11 cellular contexts compared by ENCODE assay signal in genomic region chr6:10659697-10660348, GRCh38. TPM values are rescaled to one million over a fixed set of nuclear protein-coding genes. Genes with fewer than 3 reads are reported as not detected.
A peak's percentile ranks its signal among the peaks of the same experiment; 100 is the strongest.
DNase-seq lines count a peak whose midpoint lies in the region; ATAC-seq lines count a peak whose summit lies in the region.
"Had no signal": no experiment of that assay in that cellular context is flagged by ENCODE, and none has a peak within 500 bp of the region (broad histone marks: within the 10 kb centered on the region; RNA-seq: fewer than 3 reads in every experiment).

No MANE protein-coding gene starts in this region.

- H3K36me3 ChIP-seq in thymus (ENCODE audit: control insufficient read depth, insufficient read depth) = no peaks in the 10 kb centered on the region

- peak overlapping the region; percentile 26 for H3K4me3 Mint-ChIP-seq in activated CD4-positive, alpha-beta memory T cell treated with anti-CD3 and anti-CD28 coated beads, Interleukin-2, amount 10 ng/mL, durations not matched to agents 7 days and 5 days
- H3K4me3 Mint-ChIP-seq: T-helper 2 cell treated with Interferon-gamma antibody and Interleukin-4, amounts not matched to agents 5 μg/mL and 100 μg/mL, for 36 hours had no signal

- peaks cover 10% of the 10 kb centered on the region for H3K27me3 Mint-ChIP-seq in activated CD4-positive, alpha-beta memory T cell treated with anti-CD3 and anti-CD28 coated beads, Interleukin-2, amount 10 ng/mL, durations not matched to agents 7 days and 5 days

- H3K9me3 Mint-ChIP-seq in activated CD4-positive, alpha-beta memory T cell treated with anti-CD3 and anti-CD28 coated beads, Interleukin-2, amount 10 ng/mL, durations not matched to agents 7 days and 5 days = no peaks in the 10 kb centered on the region
- H3K9me3 Mint-ChIP-seq: CD8-positive, alpha-beta T cell; T-helper 2 cell treated with Interferon-gamma antibody and Interleukin-4, amounts not matched to agents 5 μg/mL and 100 μg/mL, for 36 hours had no signal

- H3K27me3 ChIP-seq in thymus (ENCODE audit: control insufficient read depth, insufficient read depth) = no peaks in the 10 kb centered on the region

- H3K27ac Mint-ChIP-seq in activated CD4-positive, alpha-beta memory T cell treated with anti-CD3 and anti-CD28 coated beads, Interleukin-2, amount 10 ng/mL, durations not matched to agents 7 days and 5 days = no peak overlapping the region
- H3K27ac Mint-ChIP-seq: CD8-positive, alpha-beta T cell; T-helper 2 cell treated with Interferon-gamma antibody and Interleukin-4, amounts not matched to agents 5 μg/mL and 100 μg/mL, for 36 hours had no signal

- H3K4me1 Mint-ChIP-seq in activated CD4-positive, alpha-beta memory T cell treated with anti-CD3 and anti-CD28 coated beads, Interleukin-2, amount 10 ng/mL, durations not matched to agents 7 days and 5 days = peaks cover 14% of the 10 kb centered on the region

- no peak for ATAC-seq in activated CD4-positive, CD25-positive, alpha-beta regulatory T cell treated with anti-CD3 and anti-CD28 coated beads, Interleukin-2, amount 50 U/mL, for 24 hours
- ATAC-seq in HG02642 (IDR thresholded peaks at IDR 0.05; ENCODE audit: poor library complexity, unreplicated experiment) = no peak
- ATAC-seq: CD8-positive, alpha-beta T cell had no signal

- H3K4me1 ChIP-seq in thymus (ENCODE audit: control insufficient read depth, insufficient read depth, low read length) = no peaks in the 10 kb centered on the region
- H3K4me1 ChIP-seq: parathyroid adenoma had no signal

- 85% methylated on average over 48 of the region's 48 CpGs for WGBS in thymus

- CTCF ChIA-PET in activated CD4-positive, alpha-beta memory T cell treated with anti-CD3 and anti-CD28 coated beads, Interleukin-2, amount 10 ng/mL, durations not matched to agents 7 days and 5 days (lab: Charles Lee) = no interaction called here

- no peaks in the 10 kb centered on the region for H3K9me3 ChIP-seq in thymus (ENCODE audit: control insufficient read depth)

- H3K4me3 ChIP-seq in thymus (ENCODE audit: low read length) = peak overlapping the region; percentile 12

- DNase-seq in activated gamma-delta T cell (lab: John Stamatoyannopoulos, UW) (peak; percentile 11), activated gamma-delta T cell treated with Interleukin-2 at 50 U/mL for 16 hours (no peak), islet precursor cell (peak; percentile 81), GOT3 (lab: John Stamatoyannopoulos, UW) (no peak)
- DNase-seq in activated CD4-positive, alpha-beta memory T cell treated with anti-CD3 and anti-CD28 coated beads, Interleukin-2, amount 10 ng/mL, durations not matched to agents 7 days and 5 days = peak; percentile 19
- DNase-seq: CD8-positive, alpha-beta T cell had no signal

- no peaks in the 10 kb centered on the region for H3K36me3 Mint-ChIP-seq in activated CD4-positive, alpha-beta memory T cell treated with anti-CD3 and anti-CD28 coated beads, Interleukin-2, amount 10 ng/mL, durations not matched to agents 7 days and 5 days (ENCODE audit: low read depth)
- H3K36me3 Mint-ChIP-seq: CD8-positive, alpha-beta T cell had no signal

- POLR2A ChIA-PET in activated CD4-positive, alpha-beta memory T cell treated with anti-CD3 and anti-CD28 coated beads, Interleukin-2, amount 10 ng/mL, durations not matched to agents 7 days and 5 days (lab: Charles Lee) = interaction anchor here (0.6 to 1.2 kb wide), 4 partner anchors 13 to 61 kb away, joined by 3 read pairs; partner anchors contain the start of genes C6orf52 and PAK1IP1

- H3K27ac ChIP-seq in thymus (ENCODE audit: low read depth) = no peak overlapping the region
- H3K27ac ChIP-seq: parathyroid adenoma had no signal

RNA-seq across cellular contexts. Expression of gene C6orf52, which starts 34.6 kb away (rescaled TPM):
- total RNA-seq in activated CD4-positive, alpha-beta memory T cell treated with anti-CD3 and anti-CD28 coated beads, Interleukin-2, amount 10 ng/mL, durations not matched to agents 7 days and 5 days = 1 to 10 TPM in 1 of 2 experiments, under 1 TPM in 1; 0.88 to 1.6 TPM
- polyA plus RNA-seq in thymus = 1.1 TPM
- total RNA-seq: CD8-positive, alpha-beta T cell had no signal

RNA-seq across cellular contexts. Expression of gene PAK1IP1, which starts 34.9 kb away (rescaled TPM):
- total RNA-seq in activated CD4-positive, alpha-beta memory T cell treated with anti-CD3 and anti-CD28 coated beads, Interleukin-2, amount 10 ng/mL, durations not matched to agents 7 days and 5 days = 10 to 100 TPM; 10.1 to 10.9 TPM
- polyA plus RNA-seq in thymus = 13.6 TPM

Comparison
In these comparisons a context has a peak if more than half of its experiments do, and no peak if none do; other contexts are left out.
1. DNase-seq: peak in activated gamma-delta T cell (single experiment), activated CD4-positive, alpha-beta memory T cell treated with anti-CD3 and anti-CD28 coated beads, Interleukin-2, amount 10 ng/mL, durations not matched to agents 7 days and 5 days (single experiment) and islet precursor cell (single experiment); none in activated gamma-delta T cell treated with Interleukin-2 at 50 U/mL for 16 hours (single experiment) and GOT3 (single experiment).